ENCODE assay signal across 8 cellular contexts in genomic region chr2:217899231-217900009, GRCh38.
DNase-seq lines count a peak whose midpoint lies in the region; ATAC-seq and TF ChIP-seq lines count a peak whose summit lies in the region.

No MANE protein-coding gene starts in this region.

- H3K9me3 Mint-ChIP-seq in MCF 10A (ENCODE audit: unreplicated experiment) = no peaks in the 10 kb centered on the region

- H3K36me3 ChIP-seq in upper lobe of left lung = peaks cover 24 to 56% (median 45%) of the 10 kb centered on the region in 4 donors

- ATAC-seq in GM21529 (IDR thresholded peaks at IDR 0.05; ENCODE audit: unreplicated experiment) (peak; percentile 66), left colon (peak; percentile 64), upper lobe of left lung (ENCODE audit: low FRiP score in 2 of 2) (peak; percentile 68 to 77), GM21381 (IDR thresholded peaks at IDR 0.05; ENCODE audit: unreplicated experiment) (no peak)

- no peak overlapping the region for H3K4me3 Mint-ChIP-seq in MCF 10A (ENCODE audit: unreplicated experiment)

- TF ChIP-seq CTCF in MCF 10A (IDR thresholded peaks at IDR 0.05; ENCODE audit: unreplicated experiment) (peak; percentile 57), upper lobe of left lung (IDR thresholded peaks at IDR 0.05) (peak; percentile 45 to 88 (median 76))

- CTCF ChIA-PET in MCF 10A (lab: Yijun Ruan, JAX) = interaction anchor here (0.5 to 6.7 kb wide), 20 partner anchors 10 to 1232 kb away, joined by 3 to 61 read pairs (median 3); no protein-coding TSS in a partner anchor

- H3K27ac Mint-ChIP-seq in MCF 10A (ENCODE audit: low read depth, unreplicated experiment) = no peak overlapping the region

- TF ChIP-seq POLR2A in upper lobe of left lung (IDR thresholded peaks at IDR 0.05) = no peak

- no peak for TF ChIP-seq EP300 in upper lobe of left lung (IDR thresholded peaks at IDR 0.05)

- no peaks in the 10 kb centered on the region for H3K27me3 ChIP-seq in upper lobe of left lung

- peak overlapping the region in 3 of 4 donors; percentile 29 to 46 (median 35) for H3K4me3 ChIP-seq in upper lobe of left lung

- H3K27ac ChIP-seq in upper lobe of left lung = peak overlapping the region; percentile 89 to 95 (median 90)

- peaks cover 6% of the 10 kb centered on the region for H3K4me1 Mint-ChIP-seq in MCF 10A (ENCODE audit: insufficient read depth, unreplicated experiment)

- no peaks in the 10 kb centered on the region for H3K27me3 Mint-ChIP-seq in MCF 10A (ENCODE audit: insufficient read depth, unreplicated experiment)

- DNase-seq in COLO829 (ENCODE audit: low spot score) = peak; percentile 36
- DNase-seq in NCI-H2196 treated with DMSO at 0.1 percent for 48 hours (lab: John Stamatoyannopoulos, UW; ENCODE audit: unreplicated experiment) = peak; percentile 23
- DNase-seq in MCF 10A (ENCODE audit: unreplicated experiment) = peak; percentile 81
- peak; percentile 57 to 68 for DNase-seq in left colon
- DNase-seq in upper lobe of left lung = peak in 1 of 2 donors; percentile 92
- DNase-seq in cerebellar nuclear complex (lab: John Stamatoyannopoulos, UW) = no peak

- intact Hi-C loops in MCF 10A (cut with micrococcal nuclease) (loop anchor here (2.0 kb wide), 1 partner anchor 89 kb away; no protein-coding TSS in a partner anchor), left colon (cut with DNase I, micrococcal nuclease) (loop anchor here in 1 of 2 donors (10.0 kb wide), 1 partner anchor 85 kb away; no protein-coding TSS in a partner anchor)

- H3K36me3 Mint-ChIP-seq in MCF 10A (ENCODE audit: insufficient read depth, unreplicated experiment) = no peaks in the 10 kb centered on the region

- peaks cover 71 to 91% (median 76%) of the 10 kb centered on the region in 4 donors for H3K4me1 ChIP-seq in upper lobe of left lung

- WGBS in upper lobe of left lung, 2 donors = 47 to 49% methylated on average over 7 to 11 of the region's 11 CpGs

- no TSS peak for BruUV-seq in MCF 10A (replicated peaks; lab: Mats Ljungman, UMichigan)

- POLR2A ChIA-PET in MCF 10A (lab: Yijun Ruan, JAX) = no interaction called here

- no peaks in the 10 kb centered on the region for H3K9me3 ChIP-seq in upper lobe of left lung

Comparison
In these comparisons a context has a peak if more than half of its experiments do, and no peak if none do; other contexts are left out.
1. DNase-seq: peak in COLO829 (single experiment), NCI-H2196 treated with DMSO at 0.1 percent for 48 hours (single experiment), MCF 10A (single experiment) and left colon (2 of 2); none in cerebellar nuclear complex (0 of 2).